ENCODE assay signal across 1 cellular context in the genomic region with DNA sequence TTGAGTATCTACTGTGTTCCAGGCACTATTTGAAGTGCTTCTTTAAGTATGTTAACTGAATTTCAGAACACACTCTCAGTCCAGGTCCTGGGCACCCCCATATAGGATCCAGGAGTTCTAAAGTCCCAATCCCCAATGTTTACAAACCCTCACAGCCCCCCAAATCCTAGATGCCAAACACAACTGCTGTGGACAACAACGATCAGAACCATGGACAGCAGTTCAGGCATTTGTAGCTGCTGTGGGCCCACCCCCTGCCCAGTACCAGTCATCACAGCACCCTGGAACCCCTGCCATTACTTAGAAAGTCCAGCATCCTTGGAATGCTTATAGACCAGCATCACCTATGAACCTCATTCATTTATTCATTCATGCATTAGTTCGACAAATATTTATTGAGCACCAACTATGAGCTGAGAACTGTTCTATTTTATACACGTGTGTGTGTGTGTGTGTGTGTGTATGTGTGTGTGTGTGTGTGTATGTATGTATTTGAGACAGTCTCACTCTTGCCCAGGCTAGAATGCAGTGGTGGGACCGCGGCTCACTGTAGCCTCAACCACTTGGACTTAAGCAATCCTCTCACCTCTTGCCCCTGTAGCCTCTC.
TF ChIP-seq lines count a peak whose summit lies in the region.

No MANE protein-coding gene starts in this region.

TF ChIP-seq in IMR-90, 13 proteins besides CTCF, POLR2A, EP300 and RAD21:
- TF ChIP-seq NFE2L2 (IDR thresholded peaks at IDR 0.05; ENCODE audit: low read depth, low read length) (no peak), MAFK (IDR thresholded peaks at IDR 0.05; ENCODE audit: low read depth, low read length) (no peak), FOS (IDR thresholded peaks at IDR 0.05; ENCODE audit: low read depth, low read length) (no peak), CHD1 (IDR thresholded peaks at IDR 0.05; ENCODE audit: low read depth, low read length) (no peak)
- TF ChIP-seq, protein P1, sequence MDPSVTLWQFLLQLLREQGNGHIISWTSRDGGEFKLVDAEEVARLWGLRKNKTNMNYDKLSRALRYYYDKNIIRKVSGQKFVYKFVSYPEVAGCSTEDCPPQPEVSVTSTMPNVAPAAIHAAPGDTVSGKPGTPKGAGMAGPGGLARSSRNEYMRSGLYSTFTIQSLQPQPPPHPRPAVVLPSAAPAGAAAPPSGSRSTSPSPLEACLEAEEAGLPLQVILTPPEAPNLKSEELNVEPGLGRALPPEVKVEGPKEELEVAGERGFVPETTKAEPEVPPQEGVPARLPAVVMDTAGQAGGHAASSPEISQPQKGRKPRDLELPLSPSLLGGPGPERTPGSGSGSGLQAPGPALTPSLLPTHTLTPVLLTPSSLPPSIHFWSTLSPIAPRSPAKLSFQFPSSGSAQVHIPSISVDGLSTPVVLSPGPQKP (IDR thresholded peaks at IDR 0.05; ENCODE audit: borderline replicate concordance, low read depth, low read length): no peak
